20 cellular contexts compared by ENCODE assay signal in genomic region chr7:15820319-15820718, GRCh38.
"Had no signal": no experiment of that assay in that cellular context is flagged by ENCODE, and none has a peak within 500 bp of the region (broad histone marks: within the 10 kb centered on the region; RNA-seq: fewer than 3 reads in every experiment).

No MANE protein-coding gene starts in this region.

- ATAC-seq: activated CD8-positive, alpha-beta memory T cell treated with anti-CD3 and anti-CD28 coated beads, Interleukin-2, amount 10 ng/mL, durations not matched to agents 7 days and 5 days; activated CD8-positive, alpha-beta T cell treated with anti-CD3 and anti-CD28 coated beads, Interleukin-2, amount 10 ng/mL, durations not matched to agents 7 days and 5 days; activated naive CD8-positive, alpha-beta T cell treated with anti-CD3 and anti-CD28 coated beads, Interleukin-2, amount 50 U/mL, for 24 hours; effector memory CD8-positive, alpha-beta T cell; gastrocnemius medialis; left cardiac atrium; left ventricle myocardium superior; sciatic nerve; stimulated activated effector memory CD8-positive, alpha-beta T cell treated with anti-CD3 and anti-CD28 coated beads, Interleukin-12 subunit alpha, Interleukin-12 subunit beta, amount 100 ng/mL, for 72 hours; WTC11 had no signal

- DNase-seq: activated CD8-positive, alpha-beta memory T cell treated with anti-CD3 and anti-CD28 coated beads, Interleukin-2, amount 10 ng/mL, durations not matched to agents 7 days and 5 days; activated CD8-positive, alpha-beta T cell treated with anti-CD3 and anti-CD28 coated beads, Interleukin-2, amount 10 ng/mL, durations not matched to agents 7 days and 5 days; activated naive CD8-positive, alpha-beta T cell treated with anti-CD3 and anti-CD28 coated beads, Interleukin-2, amount 50 U/mL, for 24 hours; activated T-cell treated with anti-CD3 and anti-CD28 coated beads, Interleukin-2, amount 50 U/mL, for 48 hours; amygdala; caudate nucleus; cortex of kidney; effector memory CD8-positive, alpha-beta T cell; erythroblast; gastrocnemius medialis; glutamatergic neuron; left cardiac atrium; left ventricle myocardium superior; mammary epithelial cell; naive B cell; nephron progenitor cell; stimulated activated CD4-positive, alpha-beta T cell treated with anti-CD3 and anti-CD28 coated beads, Interleukin-4, amount 100 ng/mL, for 24 hours had no signal
